8 cellular contexts compared by ENCODE assay signal in genomic region chr2:84919885-84920580, GRCh38. TPM values are rescaled to one million over a fixed set of nuclear protein-coding genes. Genes with fewer than 3 reads are reported as not detected.
DNase-seq lines count a peak whose midpoint lies in the region; ATAC-seq and TF ChIP-seq lines count a peak whose summit lies in the region.

No MANE protein-coding gene starts in this region.

- H3K4me1 ChIP-seq in RWPE2 (ENCODE audit: insufficient read depth, poor library complexity, severe bottlenecking): peaks cover 25% of the 10 kb centered on the region
- peaks cover 11% of the 10 kb centered on the region for H3K4me1 ChIP-seq in mesodermal cell (ENCODE audit: control insufficient read depth, insufficient read depth, low read length, poor library complexity, severe bottlenecking)
- H3K4me1 ChIP-seq in tibial artery: peaks cover 0 to 10% (median 2%) of the 10 kb centered on the region in 4 donors

- no peaks in the 10 kb centered on the region for H3K27me3 ChIP-seq in AG04450 (ENCODE audit: control insufficient read depth, insufficient read depth, low read length)
- no peaks in the 10 kb centered on the region for H3K27me3 ChIP-seq in RWPE2 (ENCODE audit: insufficient read depth, poor library complexity, severe bottlenecking)
- no peaks in the 10 kb centered on the region for H3K27me3 ChIP-seq in tibial artery

- WGBS in mesodermal cell (ENCODE audit: insufficient coverage in 2 of 2), 2 experiments: 43 to 48% methylated on average over 5 of the region's 7 CpGs

- H3K27me3 Mint-ChIP-seq in chondrocyte (ENCODE audit: low read depth): no peaks in the 10 kb centered on the region

- ATAC-seq in GM18858 (IDR thresholded peaks at IDR 0.05; ENCODE audit: unreplicated experiment) (peak; percentile 32), HG03045 (IDR thresholded peaks at IDR 0.05; ENCODE audit: unreplicated experiment) (peak; percentile 41), RWPE2 (ENCODE audit: low read depth) (peak; percentile 90)

- no peaks in the 10 kb centered on the region for H3K9me3 Mint-ChIP-seq in chondrocyte (ENCODE audit: low read depth)

- peaks cover 16% of the 10 kb centered on the region for H3K4me1 Mint-ChIP-seq in chondrocyte (ENCODE audit: low read depth)

- DNase-seq in AG04450 (ENCODE audit: low read depth, low spot score): peak; percentile 93
- DNase-seq in RWPE2 (ENCODE audit: low spot score): peak; percentile 86
- no peak for DNase-seq in chondrocyte (ENCODE audit: low spot score)
- peak in 1 of 2 donors; percentile 67 for DNase-seq in tibial artery
- no peak for DNase-seq in NCI-H2171 treated with DMSO at 0.1 percent for 48 hours (lab: John Stamatoyannopoulos, UW)

- H3K36me3 ChIP-seq in RWPE2 (ENCODE audit: low read depth) (no peaks in the 10 kb centered on the region), mesodermal cell (ENCODE audit: control insufficient read depth, insufficient read depth, low read length) (no peaks in the 10 kb centered on the region), tibial artery (no peaks in the 10 kb centered on the region)

- H3K27ac Mint-ChIP-seq in chondrocyte (ENCODE audit: unreplicated experiment): peak overlapping the region; percentile 98

- POLR2A ChIA-PET in AG04450 (lab: Yijun Ruan, JAX): interaction anchor here (0.7 to 2.8 kb wide), 4 partner anchors 12 to 39 kb away, joined by 3 to 45 read pairs (median 6); partner anchors contain the start of gene TMSB10

- peak overlapping the region; percentile 99 for H3K27ac ChIP-seq in AG04450 (ENCODE audit: low read depth, low read length)
- H3K27ac ChIP-seq in RWPE2 (ENCODE audit: poor library complexity, severe bottlenecking): peak overlapping the region; percentile 98
- H3K27ac ChIP-seq in mesodermal cell (ENCODE audit: low read depth, low read length, severe bottlenecking): peak overlapping the region; percentile 96
- peak overlapping the region; percentile 67 to 74 for H3K27ac ChIP-seq in tibial artery

- H3K4me3 ChIP-seq in AG04450 (ENCODE audit: low read depth, low read length) (peak overlapping the region; percentile 27; the same call in 1 of the 2 replicates), RWPE2 (ENCODE audit: severe bottlenecking) (peak overlapping the region; percentile 18), mesodermal cell (ENCODE audit: extremely low read depth, insufficient read depth, low read length, poor library complexity, severe bottlenecking) (no peak overlapping the region), tibial artery (no peak overlapping the region)

- TF ChIP-seq CTCF in AG04450 (IDR thresholded peaks at IDR 0.05; ENCODE audit: low read depth, low read length) (no peak), RWPE2 (IDR thresholded peaks at IDR 0.05; ENCODE audit: poor library complexity, severe bottlenecking) (no peak), chondrocyte (IDR thresholded peaks at IDR 0.05) (no peak), tibial artery (IDR thresholded peaks at IDR 0.05) (no peak)

- CTCF ChIA-PET in AG04450 (lab: Charles Lee): no interaction called here

- intact Hi-C loops in tibial artery (cut with DNase I; ENCODE audit: low total_unique reads): no loop called here

- H3K4me3 Mint-ChIP-seq in chondrocyte (ENCODE audit: unreplicated experiment): peak overlapping the region; percentile 59

- H3K9me3 ChIP-seq in AG04450 (ENCODE audit: control insufficient read depth, insufficient read depth, low read length) (no peaks in the 10 kb centered on the region; the same call in 1 of the 2 replicates), RWPE2 (ENCODE audit: severe bottlenecking) (no peaks in the 10 kb centered on the region), mesodermal cell (ENCODE audit: control insufficient read depth, low read length) (no peaks in the 10 kb centered on the region), tibial artery (no peaks in the 10 kb centered on the region)

- no peaks in the 10 kb centered on the region for H3K36me3 Mint-ChIP-seq in chondrocyte (ENCODE audit: low read depth)

RNA-seq across cellular contexts. Expression of gene TMSB10, which starts 14.6 kb away (rescaled TPM):
- polyA plus RNA-seq in AG04450 (2011; rRNA removed): 4,621 and 5,651 TPM in 2 replicates
- polyA minus RNA-seq in AG04450 (2011; rRNA and poly(A)+ RNA removed): 1,051 and 1,085 TPM in 2 replicates
- total RNA-seq in chondrocyte: 1,771 to 2,562 TPM (median 2,521 TPM) in 3 replicates
- 5,056 TPM for polyA plus RNA-seq in mesodermal cell (2013, experiment 1 of 2)
- polyA plus RNA-seq in mesodermal cell (2013, experiment 2 of 2): 4,856 TPM

RNA-seq across cellular contexts. Expression of gene TRABD2A, which starts 39.1 kb away (rescaled TPM):
- 30.2 and 32.8 TPM in 2 replicates for polyA plus RNA-seq in AG04450 (2011; rRNA removed)
- polyA minus RNA-seq in AG04450 (2011; rRNA and poly(A)+ RNA removed): 49.4 and 51.4 TPM in 2 replicates
- 0.37 to 1.2 TPM (median 0.82 TPM) in 3 replicates for total RNA-seq in chondrocyte
- 0.88 TPM for polyA plus RNA-seq in mesodermal cell (2013, experiment 1 of 2)
- polyA plus RNA-seq in mesodermal cell (2013, experiment 2 of 2): 0.76 TPM

RNA-seq across cellular contexts. Expression of gene KCMF1, which starts 50.9 kb away (rescaled TPM):
- 90.9 and 121 TPM in 2 replicates for polyA plus RNA-seq in AG04450 (2011; rRNA removed)
- polyA minus RNA-seq in AG04450 (2011; rRNA and poly(A)+ RNA removed): 58.2 and 120 TPM in 2 replicates
- 76.0 to 101 TPM (median 95.8 TPM) in 3 replicates for total RNA-seq in chondrocyte
- 81.2 TPM for polyA plus RNA-seq in mesodermal cell (2013, experiment 1 of 2)
- 82.8 TPM for polyA plus RNA-seq in mesodermal cell (2013, experiment 2 of 2)

Comparison
In these comparisons a context has a peak if more than half of its experiments do, and no peak if none do; other contexts are left out.
1. DNase-seq: peak in AG04450 (single experiment) and RWPE2 (single experiment); none in chondrocyte (single experiment) and NCI-H2171 treated with DMSO at 0.1 percent for 48 hours (single experiment).
2. H3K4me3 ChIP-seq: peak in AG04450 (single experiment) and RWPE2 (single experiment); none in mesodermal cell (single experiment) and tibial artery (0 of 2).
3. ATAC-seq: peak in every context shown above with its lines; median percentile 90 in RWPE2; 41 in HG03045; 32 in GM18858.
4. Peak in every context shown above with its lines, with median percentiles within 50 percentile points of each other: H3K27ac ChIP-seq.